ENCODE assay signal across 16 cellular contexts in genomic region chr7:157005456-157006204, GRCh38. TPM values are rescaled to one million over a fixed set of nuclear protein-coding genes. Genes with fewer than 3 reads are reported as not detected.
DNase-seq lines count a peak whose midpoint lies in the region; ATAC-seq and TF ChIP-seq lines count a peak whose summit lies in the region.
"Had no signal": no experiment of that assay in that cellular context is flagged by ENCODE, and none has a peak within 500 bp of the region (broad histone marks: within the 10 kb centered on the region; RNA-seq: fewer than 3 reads in every experiment).

No MANE protein-coding gene starts in this region.

- TF ChIP-seq CTCF in WTC11 (IDR thresholded peaks at IDR 0.05), result no peak

- no peak overlapping the region for H3K27ac Mint-ChIP-seq in WTC11
- no peak overlapping the region for H3K27ac Mint-ChIP-seq in stimulated activated naive CD8-positive, alpha-beta T cell treated with anti-CD3 and anti-CD28 coated beads, Interleukin-15, amount 100 ng/mL, for 72 hours
- H3K27ac Mint-ChIP-seq: natural killer cell had no signal

- H3K9me3 Mint-ChIP-seq in WTC11, result no peaks in the 10 kb centered on the region
- no peaks in the 10 kb centered on the region for H3K9me3 Mint-ChIP-seq in stimulated activated naive CD8-positive, alpha-beta T cell treated with anti-CD3 and anti-CD28 coated beads, Interleukin-15, amount 100 ng/mL, for 72 hours
- H3K9me3 Mint-ChIP-seq: activated T-helper 1 cell treated with anti-CD3 and anti-CD28 coated beads, Interleukin-12 subunit alpha, Interleukin-12 subunit beta, Interleukin-2, Interleukin-4 antibody, amounts not matched to agents 30 ng/mL and 10 ng/mL and 1 ng/mL, durations not matched to agents 14 hours and 24 hours and 36 hours; natural killer cell had no signal

- H3K36me3 Mint-ChIP-seq in WTC11, result no peaks in the 10 kb centered on the region
- H3K36me3 Mint-ChIP-seq: natural killer cell had no signal

- peaks cover 40% of the 10 kb centered on the region for H3K4me1 Mint-ChIP-seq in WTC11
- peaks cover 51% of the 10 kb centered on the region for H3K4me1 Mint-ChIP-seq in stimulated activated naive CD8-positive, alpha-beta T cell treated with anti-CD3 and anti-CD28 coated beads, Interleukin-15, amount 100 ng/mL, for 72 hours

- peak; percentile 61 for DNase-seq in Right ventricle myocardium inferior (ENCODE audit: missing footprints)
- no peak for DNase-seq in cardiac septum (ENCODE audit: low spot score)
- DNase-seq in WTC11 (ENCODE audit: low spot score), result peak; percentile 41
- DNase-seq in mesenteric fat pad (ENCODE audit: low spot score), result peak; percentile 87
- no peak for DNase-seq in stimulated activated naive CD8-positive, alpha-beta T cell treated with anti-CD3 and anti-CD28 coated beads, Interleukin-15, amount 100 ng/mL, for 72 hours
- DNase-seq in iPS-NIHi7 (ENCODE audit: extremely low spot score), result no peak
- no peak for DNase-seq in stimulated activated CD4-positive, alpha-beta T cell treated with anti-CD3 and anti-CD28 coated beads, Interleukin-4, amount 100 ng/mL, for 1 hour
- DNase-seq: activated CD4-positive, alpha-beta T cell treated with anti-CD3 and anti-CD28 coated beads, Interleukin-2, amount 50 U/mL, for 4 hours; natural killer cell; NCI-H1694; SIG-M5; testis had no signal

- peak overlapping the region; percentile 34; the same call in 1 of the 2 replicates for H3K4me3 Mint-ChIP-seq in WTC11
- peak overlapping the region; percentile 49 for H3K4me3 Mint-ChIP-seq in stimulated activated naive CD8-positive, alpha-beta T cell treated with anti-CD3 and anti-CD28 coated beads, Interleukin-15, amount 100 ng/mL, for 72 hours
- H3K4me3 Mint-ChIP-seq: activated T-helper 1 cell treated with anti-CD3 and anti-CD28 coated beads, Interleukin-12 subunit alpha, Interleukin-12 subunit beta, Interleukin-2, Interleukin-4 antibody, amounts not matched to agents 30 ng/mL and 10 ng/mL and 1 ng/mL, durations not matched to agents 14 hours and 24 hours and 36 hours; natural killer cell had no signal

- ATAC-seq in Right ventricle myocardium inferior (no peak), WTC11 (no peak), GM18511 (IDR thresholded peaks at IDR 0.05; ENCODE audit: unreplicated experiment) (no peak)
- no peak for ATAC-seq in stimulated activated naive CD8-positive, alpha-beta T cell treated with anti-CD3 and anti-CD28 coated beads, Interleukin-15, amount 100 ng/mL, for 72 hours
- ATAC-seq: natural killer cell had no signal

- POLR2A ChIA-PET in WTC11 (lab: Charles Lee), result interaction anchor here (1.3 kb wide), 2 partner anchors 11 to 13 kb away, joined by 3 to 4 read pairs; no protein-coding TSS in a partner anchor

- intact Hi-C loops in Right ventricle myocardium inferior (cut with DNase I), result no loop called here
- intact Hi-C loops in cardiac septum (cut with DNase I), result no loop called here

- H3K27me3 Mint-ChIP-seq in WTC11 (ENCODE audit: low read depth), result peaks cover 90% of the 10 kb centered on the region
- peaks cover 92% of the 10 kb centered on the region for H3K27me3 Mint-ChIP-seq in stimulated activated naive CD8-positive, alpha-beta T cell treated with anti-CD3 and anti-CD28 coated beads, Interleukin-15, amount 100 ng/mL, for 72 hours

- CTCF ChIA-PET in WTC11 (lab: Charles Lee), result interaction anchor here (0.9 to 1.5 kb wide), 5 partner anchors 10 to 56 kb away, joined by 3 to 4 read pairs (median 3); partner anchors contain the start of gene NOM1

TF ChIP-seq in WTC11, 78 proteins besides CTCF, POLR2A, EP300 and RAD21 (continues in another document):
- TF ChIP-seq CREM (CRISPR knock-in tag; IDR thresholded peaks at IDR 0.05), result no peak
- TF ChIP-seq E2F5 (CRISPR knock-in tag; IDR thresholded peaks at IDR 0.05), result no peak
- TF ChIP-seq AR (CRISPR knock-in tag; IDR thresholded peaks at IDR 0.05), result no peak
- no peak for TF ChIP-seq NR3C1 (CRISPR knock-in tag; conservative IDR thresholded peaks at IDR 0.05; ENCODE audit: low read depth)
- no peak for TF ChIP-seq OVOL2 (CRISPR knock-in tag; IDR thresholded peaks at IDR 0.05; ENCODE audit: borderline replicate concordance)
- TF ChIP-seq CREB1 (CRISPR knock-in tag; IDR thresholded peaks at IDR 0.05), result no peak
- no peak for TF ChIP-seq ARID4B (CRISPR knock-in tag; IDR thresholded peaks at IDR 0.05; ENCODE audit: borderline replicate concordance)
- no peak for TF ChIP-seq IRF2 (CRISPR knock-in tag; IDR thresholded peaks at IDR 0.05; ENCODE audit: borderline replicate concordance, low read depth)
- TF ChIP-seq HMGXB4 (CRISPR knock-in tag; IDR thresholded peaks at IDR 0.05), result no peak
- no peak for TF ChIP-seq NFATC4 (CRISPR knock-in tag; IDR thresholded peaks at IDR 0.05)

RNA-seq across cellular contexts. Expression of gene MNX1, which starts 4.8 kb away (rescaled TPM):
- total RNA-seq in Right ventricle myocardium inferior (not detected), cardiac septum (not detected), WTC11 (2021) (0.32 to 0.46 TPM (median 0.34 TPM) in 3 replicates), mesenteric fat pad (not detected)
- total RNA-seq: activated T-helper 1 cell treated with anti-CD3 and anti-CD28 coated beads, Interleukin-12 subunit alpha, Interleukin-12 subunit beta, Interleukin-2, Interleukin-4 antibody, amounts not matched to agents 30 ng/mL and 10 ng/mL and 1 ng/mL, durations not matched to agents 14 hours and 24 hours and 36 hours; chondrocyte; lung microvascular endothelial cell; natural killer cell had no signal

RNA-seq across cellular contexts. Expression of gene NOM1, which starts 56.1 kb away (rescaled TPM):
- total RNA-seq in Right ventricle myocardium inferior (6.6 TPM), cardiac septum (13.0 TPM), WTC11 (2021) (26.0 to 38.5 TPM (median 27.6 TPM) in 3 replicates), mesenteric fat pad (19.9 TPM)

Comparison
In these comparisons a context has a peak if more than half of its experiments do, and no peak if none do; other contexts are left out.
1. DNase-seq: peak in Right ventricle myocardium inferior (single experiment), WTC11 (single experiment) and mesenteric fat pad (single experiment); none in cardiac septum (single experiment), stimulated activated naive CD8-positive, alpha-beta T cell treated with anti-CD3 and anti-CD28 coated beads, Interleukin-15, amount 100 ng/mL, for 72 hours (0 of 2), iPS-NIHi7 (single experiment) and stimulated activated CD4-positive, alpha-beta T cell treated with anti-CD3 and anti-CD28 coated beads, Interleukin-4, amount 100 ng/mL, for 1 hour (single experiment).